ENCODE assay signal across 29 cellular contexts in the genomic region with DNA sequence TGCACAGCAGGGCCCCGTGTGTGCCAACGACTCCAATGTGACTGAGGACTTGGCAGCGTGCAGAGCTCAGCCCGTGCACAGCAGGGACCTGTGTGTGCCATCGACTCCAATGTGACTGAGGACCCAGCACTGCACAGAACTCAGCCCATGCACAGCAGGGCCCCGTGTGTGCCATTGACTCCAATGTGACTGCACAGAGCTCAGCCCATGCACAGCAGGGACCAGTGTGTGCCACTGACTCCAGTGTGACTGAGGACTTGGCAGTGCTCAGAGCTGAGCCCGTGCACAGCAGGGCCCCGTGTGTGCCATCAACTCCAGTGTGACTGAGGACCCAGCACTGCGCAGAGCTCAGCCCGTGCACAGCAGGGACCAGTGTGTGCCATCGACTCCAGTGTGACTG.
"Had no signal": no experiment of that assay in that cellular context is flagged by ENCODE, and none has a peak within 500 bp of the region (broad histone marks: within the 10 kb centered on the region; RNA-seq: fewer than 3 reads in every experiment).

No MANE protein-coding gene starts in this region.

- H3K36me3 ChIP-seq: adrenal gland, breast epithelium had no signal

- H3K27ac ChIP-seq: adrenal gland, body of pancreas, breast epithelium, VCaP had no signal

- H3K4me1 ChIP-seq: adrenal gland, body of pancreas, breast epithelium had no signal

- H3K9me3 ChIP-seq: adrenal gland, body of pancreas, breast epithelium had no signal

- DNase-seq: activated B cell treated with CpG ODN at 0.5 μM for 24 hours; activated CD4-positive, alpha-beta memory T cell treated with anti-CD3 and anti-CD28 coated beads for 36 hours; activated CD4-positive, alpha-beta T cell treated with anti-CD3 and anti-CD28 coated beads for 4 hours; activated CD4-positive, alpha-beta T cell treated with anti-CD3 and anti-CD28 coated beads, Interleukin-2, amount 50 U/mL, for 1 hour; activated CD4-positive, CD25-positive, alpha-beta regulatory T cell treated with anti-CD3 and anti-CD28 coated beads, Interleukin-2, amount 50 U/mL, for 72 hours; activated CD8-positive, alpha-beta memory T cell treated with anti-CD3 and anti-CD28 coated beads, Interleukin-2, amount 50 U/mL, for 4 hours; activated gamma-delta T cell treated with Interleukin-2 at 50 U/mL for 16 hours; activated naive CD4-positive, alpha-beta T cell treated with anti-CD3 and anti-CD28 coated beads for 36 hours; activated T-cell treated with anti-CD3 and anti-CD28 coated beads for 4 hours; activated T-cell treated with anti-CD3 and anti-CD28 coated beads, Interleukin-2, amount 50 U/mL, for 4 hours; adrenal gland; NCI-H1105 treated with DMSO at 0.1 percent for 48 hours; NCI-H1436; NCI-H1930; NCI-H2171; NCI-H510A; NCI-H526; NCI-H748 treated with DMSO at 0.1 percent for 48 hours; OCI-M1; Right ventricle myocardium superior; SW 1271; T-helper 1 cell; T-helper 2 cell; T-helper 9 cell had no signal

- H3K27me3 ChIP-seq: adrenal gland, body of pancreas had no signal

- ATAC-seq: activated naive CD4-positive, alpha-beta T cell treated with anti-CD3 and anti-CD28 coated beads, Interleukin-2, amount 50 U/mL, for 72 hours; activated T-cell treated with anti-CD3 and anti-CD28 coated beads, Interleukin-2, amount 50 U/mL, for 4 hours; body of pancreas; K562 had no signal

- H3K4me3 ChIP-seq: adrenal gland, body of pancreas, breast epithelium, K562 had no signal
